Comparison of ENCODE assay signal across 19 cellular contexts in the genomic region with DNA sequence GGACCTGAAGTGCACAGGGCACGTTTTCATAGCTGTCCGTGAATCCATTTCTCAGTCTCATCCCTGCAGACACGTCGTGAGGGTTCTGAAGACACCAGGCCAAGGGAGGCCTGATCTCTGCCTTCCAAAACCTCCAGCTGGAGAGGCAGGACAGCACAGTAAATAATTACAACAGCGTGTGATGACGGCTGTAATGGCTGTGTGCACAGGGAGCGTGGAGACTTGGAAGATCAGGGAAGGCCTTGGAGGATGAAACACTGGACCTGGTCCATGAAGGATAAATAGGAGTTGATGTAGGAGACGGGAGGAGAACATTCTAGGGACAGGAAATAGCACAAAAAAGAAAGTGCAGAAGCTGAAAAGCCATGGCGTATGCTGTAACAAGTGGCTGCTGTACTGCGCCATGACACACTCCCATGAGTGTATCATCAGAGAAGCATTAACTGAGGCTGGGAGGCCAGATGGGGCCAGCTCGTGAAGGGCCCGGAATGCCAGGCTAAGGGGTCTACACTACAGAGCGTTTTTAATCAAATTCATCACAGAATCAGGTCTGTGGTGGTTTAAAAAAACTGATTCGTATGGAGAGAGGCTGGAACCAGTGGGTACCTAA.
DNase-seq lines count a peak whose midpoint lies in the region; ATAC-seq and TF ChIP-seq lines count a peak whose summit lies in the region.
"Had no signal": no experiment of that assay in that cellular context is flagged by ENCODE, and none has a peak within 500 bp of the region (broad histone marks: within the 10 kb centered on the region; RNA-seq: fewer than 3 reads in every experiment).

No MANE protein-coding gene starts in this region.

- H2AFZ ChIP-seq in neuronal stem cell (ENCODE audit: low read length), result no peak overlapping the region

- H3K79me1 ChIP-seq in neuronal stem cell (ENCODE audit: low read depth, low read length), result no peaks in the 10 kb centered on the region

- no peak overlapping the region for H3K23ac ChIP-seq in neuronal stem cell (ENCODE audit: low read depth, low read length, poor library complexity)

- ATAC-seq in aorta (ENCODE audit: low FRiP score) (peak; percentile 46), HG02870 (IDR thresholded peaks at IDR 0.05; ENCODE audit: unreplicated experiment) (no peak)
- ATAC-seq: HepG2, PC-3 had no signal

- H2BK15ac ChIP-seq in neuronal stem cell (ENCODE audit: low read length), result peak overlapping the region; percentile 3

- H3K36me3 ChIP-seq in left ventricle myocardium inferior, result peaks cover 29% of the 10 kb centered on the region
- H3K36me3 ChIP-seq in neuronal stem cell (replicated peaks in 1 of 2; ENCODE audit: control insufficient read depth in 2 of 2, insufficient read depth in 2 of 2, low read length in 2 of 2), result no peaks in the 10 kb centered on the region
- H3K36me3 ChIP-seq in aorta (ENCODE audit: control insufficient read depth in 1 of 2, insufficient read depth in 2 of 2, low read length in 1 of 2), result no peaks in the 10 kb centered on the region

- H3K4me2 ChIP-seq in neuronal stem cell (ENCODE audit: insufficient read depth, low read length, poor library complexity, severe bottlenecking), result no peak overlapping the region
- H3K4me2 ChIP-seq: KMS-11 had no signal

- no peak overlapping the region for H2BK5ac ChIP-seq in neuronal stem cell (ENCODE audit: low read length)

- no peak overlapping the region for H3K9ac ChIP-seq in neuronal stem cell (ENCODE audit: low read depth, low read length, poor library complexity)
- H3K9ac ChIP-seq: KMS-11 had no signal

- no peak overlapping the region for H4K8ac ChIP-seq in neuronal stem cell (ENCODE audit: low read depth, low read length)

- H3K27ac ChIP-seq in left ventricle myocardium inferior (replicated peaks), result peak overlapping the region; percentile 46
- H3K27ac ChIP-seq in neuronal stem cell (replicated peaks; ENCODE audit: low read length), result no peak overlapping the region
- H3K27ac ChIP-seq in aorta (ENCODE audit: low read depth in 1 of 2, low read length in 2 of 2), result no peak overlapping the region
- H3K27ac ChIP-seq: 22Rv1, KMS-11, RWPE1 had no signal

- no peaks in the 10 kb centered on the region for H3K27me3 ChIP-seq in left ventricle myocardium inferior (ENCODE audit: low read depth)
- H3K27me3 ChIP-seq in neuronal stem cell (ENCODE audit: control insufficient read depth in 3 of 3, insufficient read depth in 3 of 3, low read depth in 1 of 3, low read length in 3 of 3), result no peaks in the 10 kb centered on the region
- H3K27me3 ChIP-seq in aorta (ENCODE audit: control insufficient read depth in 1 of 2, insufficient read depth in 2 of 2, low read length in 1 of 2), result no peaks in the 10 kb centered on the region

- no peak overlapping the region for H2BK120ac ChIP-seq in neuronal stem cell (ENCODE audit: low read depth, low read length)

- H3K14ac ChIP-seq in neuronal stem cell (ENCODE audit: low read length), result no peak overlapping the region

- H3K4ac ChIP-seq in neuronal stem cell (ENCODE audit: low read length), result no peak overlapping the region

- no peak overlapping the region for H3K18ac ChIP-seq in neuronal stem cell (ENCODE audit: low read length)

- H3K4me1 ChIP-seq in left ventricle myocardium inferior (peaks cover 15% of the 10 kb centered on the region), neuronal stem cell (ENCODE audit: control insufficient read depth in 2 of 2, insufficient read depth in 1 of 2, low read depth in 1 of 2, low read length in 2 of 2) (peaks cover 19 to 23% of the 10 kb centered on the region in 2 donors), aorta (ENCODE audit: control insufficient read depth in 1 of 2, insufficient read depth in 2 of 2, low read length in 2 of 2) (no peaks in the 10 kb centered on the region)

- intact Hi-C loops in left ventricle myocardium inferior (cut with micrococcal nuclease) (no loop called here), aorta (cut with DNase I) (no loop called here)

- H3K4me3 ChIP-seq in left ventricle myocardium inferior (no peak overlapping the region), neuronal stem cell (ENCODE audit: low read length in 2 of 2) (no peak overlapping the region), aorta (ENCODE audit: low read length in 2 of 2) (no peak overlapping the region)

- H3K9me3 ChIP-seq in left ventricle myocardium inferior (replicated peaks) (no peaks in the 10 kb centered on the region), neuronal stem cell (replicated peaks in 1 of 2; ENCODE audit: control insufficient read depth in 2 of 2, insufficient read depth in 1 of 2, low read depth in 1 of 2, low read length in 2 of 2) (no peaks in the 10 kb centered on the region), aorta (ENCODE audit: control insufficient read depth, low read length) (no peaks in the 10 kb centered on the region)

- no peak overlapping the region for H4K91ac ChIP-seq in neuronal stem cell (ENCODE audit: low read depth, low read length, poor library complexity)

- no CpG with 5 or more reads among the region's 14 CpGs for WGBS in neuronal stem cell (ENCODE audit: extremely low coverage in 2 of 2, insufficient read length in 2 of 2, insufficient replicate concordance in 1 of 2), 2 donors
- 95% methylated on average over 14 of the region's 14 CpGs for WGBS in aorta, 2 donors

- no peak for TF ChIP-seq CTCF in left ventricle myocardium inferior (IDR thresholded peaks at IDR 0.05; ENCODE audit: borderline replicate concordance)

- H2AK5ac ChIP-seq in neuronal stem cell (ENCODE audit: low read depth, low read length), result no peak overlapping the region

- peak; percentile 33 for DNase-seq in activated effector memory CD4-positive, alpha-beta T cell treated with anti-CD3 and anti-CD28 coated beads, Interleukin-2, amount 50 U/mL, for 16 hours
- DNase-seq in activated effector memory CD4-positive, alpha-beta T cell treated with Interleukin-2 at 50 U/mL for 16 hours, result no peak
- DNase-seq in left ventricle myocardium inferior (no peak), neuronal stem cell (ENCODE audit: low spot score) (no peak), aorta (no peak), midbrain (lab: John Stamatoyannopoulos, UW) (no peak), NAMALWA (ENCODE audit: low spot score) (no peak)
- DNase-seq: CD4-positive, alpha-beta memory T cell; HFFc6; NCI-H1048; NCI-H1436 treated with DMSO at 0.1 percent for 48 hours; NCI-H2029 treated with DMSO at 0.1 percent for 48 hours; NCI-H2171 treated with DMSO at 0.1 percent for 48 hours; PC-3 had no signal

- no peak overlapping the region for H2BK12ac ChIP-seq in neuronal stem cell (ENCODE audit: low read length)
